In the genomic region with DNA sequence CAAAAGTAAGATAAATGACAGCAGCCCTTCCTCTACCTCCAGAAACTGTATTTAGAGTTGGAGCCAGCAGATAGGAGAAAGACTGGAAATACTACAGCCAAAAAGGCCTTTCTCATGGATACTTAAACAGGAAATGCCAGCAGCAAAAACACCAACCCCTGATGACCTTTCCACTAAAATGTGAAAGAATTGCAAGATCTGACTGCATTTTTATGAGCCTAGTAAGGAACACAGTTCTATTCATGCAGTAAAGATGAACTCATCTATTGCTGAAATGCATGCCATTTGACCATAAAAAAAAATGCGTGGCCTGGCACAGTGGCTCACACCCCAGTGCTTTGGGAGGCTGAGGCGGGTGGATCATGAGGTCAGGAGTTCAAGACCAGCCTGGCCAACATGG, we compare ENCODE assay signal across 1 cellular context.
TF ChIP-seq lines count a peak whose summit lies in the region.

No MANE protein-coding gene starts in this region.

TF ChIP-seq in SK-N-SH, 30 proteins besides CTCF, POLR2A, EP300 and RAD21 (continued from another document):
- TF ChIP-seq, protein P1, sequence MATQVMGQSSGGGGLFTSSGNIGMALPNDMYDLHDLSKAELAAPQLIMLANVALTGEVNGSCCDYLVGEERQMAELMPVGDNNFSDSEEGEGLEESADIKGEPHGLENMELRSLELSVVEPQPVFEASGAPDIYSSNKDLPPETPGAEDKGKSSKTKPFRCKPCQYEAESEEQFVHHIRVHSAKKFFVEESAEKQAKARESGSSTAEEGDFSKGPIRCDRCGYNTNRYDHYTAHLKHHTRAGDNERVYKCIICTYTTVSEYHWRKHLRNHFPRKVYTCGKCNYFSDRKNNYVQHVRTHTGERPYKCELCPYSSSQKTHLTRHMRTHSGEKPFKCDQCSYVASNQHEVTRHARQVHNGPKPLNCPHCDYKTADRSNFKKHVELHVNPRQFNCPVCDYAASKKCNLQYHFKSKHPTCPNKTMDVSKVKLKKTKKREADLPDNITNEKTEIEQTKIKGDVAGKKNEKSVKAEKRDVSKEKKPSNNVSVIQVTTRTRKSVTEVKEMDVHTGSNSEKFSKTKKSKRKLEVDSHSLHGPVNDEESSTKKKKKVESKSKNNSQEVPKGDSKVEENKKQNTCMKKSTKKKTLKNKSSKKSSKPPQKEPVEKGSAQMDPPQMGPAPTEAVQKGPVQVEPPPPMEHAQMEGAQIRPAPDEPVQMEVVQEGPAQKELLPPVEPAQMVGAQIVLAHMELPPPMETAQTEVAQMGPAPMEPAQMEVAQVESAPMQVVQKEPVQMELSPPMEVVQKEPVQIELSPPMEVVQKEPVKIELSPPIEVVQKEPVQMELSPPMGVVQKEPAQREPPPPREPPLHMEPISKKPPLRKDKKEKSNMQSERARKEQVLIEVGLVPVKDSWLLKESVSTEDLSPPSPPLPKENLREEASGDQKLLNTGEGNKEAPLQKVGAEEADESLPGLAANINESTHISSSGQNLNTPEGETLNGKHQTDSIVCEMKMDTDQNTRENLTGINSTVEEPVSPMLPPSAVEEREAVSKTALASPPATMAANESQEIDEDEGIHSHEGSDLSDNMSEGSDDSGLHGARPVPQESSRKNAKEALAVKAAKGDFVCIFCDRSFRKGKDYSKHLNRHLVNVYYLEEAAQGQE (IDR thresholded peaks at IDR 0.05; ENCODE audit: low read depth, low read length): no peak
- TF ChIP-seq RXRA (IDR thresholded peaks at IDR 0.05; ENCODE audit: borderline replicate concordance, low read depth) (no peak), GATA2 (CRISPR knock-in tag; IDR thresholded peaks at IDR 0.05) (no peak), IRF3 (IDR thresholded peaks at IDR 0.05; ENCODE audit: low read depth, low read length) (no peak)
- TF ChIP-seq, protein P2, sequence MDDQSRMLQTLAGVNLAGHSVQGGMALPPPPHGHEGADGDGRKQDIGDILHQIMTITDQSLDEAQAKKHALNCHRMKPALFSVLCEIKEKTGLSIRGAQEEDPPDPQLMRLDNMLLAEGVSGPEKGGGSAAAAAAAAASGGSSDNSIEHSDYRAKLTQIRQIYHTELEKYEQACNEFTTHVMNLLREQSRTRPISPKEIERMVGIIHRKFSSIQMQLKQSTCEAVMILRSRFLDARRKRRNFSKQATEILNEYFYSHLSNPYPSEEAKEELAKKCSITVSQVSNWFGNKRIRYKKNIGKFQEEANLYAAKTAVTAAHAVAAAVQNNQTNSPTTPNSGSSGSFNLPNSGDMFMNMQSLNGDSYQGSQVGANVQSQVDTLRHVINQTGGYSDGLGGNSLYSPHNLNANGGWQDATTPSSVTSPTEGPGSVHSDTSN (IDR thresholded peaks at IDR 0.05): no peak
